In the genomic region with DNA sequence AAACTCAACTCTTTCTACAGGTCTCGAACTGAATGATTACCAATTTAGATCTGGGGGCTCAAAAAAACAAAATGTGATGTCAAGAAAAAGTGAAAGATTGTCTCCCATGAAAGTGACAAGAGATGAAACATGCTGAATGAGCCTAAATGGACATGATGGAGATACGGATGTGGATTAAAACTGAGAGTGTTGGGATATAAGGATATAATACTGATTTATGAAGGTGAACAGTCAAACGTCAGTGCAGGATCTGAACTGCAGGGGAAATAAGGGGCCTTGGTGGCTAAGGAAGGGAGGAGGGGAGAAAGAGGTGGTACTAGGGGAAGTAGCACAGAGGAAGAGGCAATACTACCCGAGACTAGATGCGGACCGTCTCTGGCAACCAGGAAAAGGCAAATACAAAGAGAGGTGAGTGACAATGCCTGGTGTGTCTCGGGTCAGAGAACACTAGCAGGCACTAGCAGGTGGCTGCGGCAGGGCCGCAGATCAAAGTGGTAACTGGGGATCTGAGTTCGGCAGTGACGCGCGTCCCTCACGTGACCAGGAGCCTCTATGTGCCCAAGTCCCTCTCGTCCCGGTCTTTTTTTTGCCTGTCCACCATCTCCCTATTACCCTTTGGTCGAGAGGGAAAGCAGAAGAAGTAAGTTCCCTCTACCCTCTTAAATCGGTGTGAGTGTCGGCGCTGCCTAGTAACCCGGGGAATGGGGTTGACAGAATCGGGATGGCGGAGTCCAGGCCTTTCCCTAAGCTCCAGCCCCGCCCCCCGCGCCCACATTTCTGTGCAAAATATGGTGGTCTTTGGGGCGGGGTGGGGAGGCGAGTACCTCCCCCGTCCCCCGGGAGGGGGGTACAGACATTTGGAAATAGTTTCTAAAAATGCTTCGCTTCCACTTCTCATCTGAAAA, we compare ENCODE assay signal across 8 cellular contexts. TPM values are rescaled to one million over a fixed set of nuclear protein-coding genes. Genes with fewer than 3 reads are reported as not detected.
A peak's percentile ranks its signal among the peaks of the same experiment; 100 is the strongest.
DNase-seq lines count a peak whose midpoint lies in the region; ATAC-seq, FAIRE-seq and TF ChIP-seq lines count a peak whose summit lies in the region.

A gene with protein sequence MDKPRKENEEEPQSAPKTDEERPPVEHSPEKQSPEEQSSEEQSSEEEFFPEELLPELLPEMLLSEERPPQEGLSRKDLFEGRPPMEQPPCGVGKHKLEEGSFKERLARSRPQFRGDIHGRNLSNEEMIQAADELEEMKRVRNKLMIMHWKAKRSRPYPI (plus strand): TSS at position 590 of the 905 bp plus-strand sequence. CDS start 942 bp downstream, outside the sequence.

- TF ChIP-seq POLR2A in K562 (conservative IDR thresholded peaks at IDR 0.05): no peak

- CTCF ChIA-PET in K562 (lab: Yijun Ruan, JAX; ENCODE audit: low intra/inter-chr PET ratio): interaction anchor here (0.6 kb wide), 1 partner anchor 72 kb away, joined by 7 read pairs; no protein-coding TSS in a partner anchor

- H3K4me3 ChIP-seq in DOHH2 (ENCODE audit: low read length): peak within 1 kb of the TSS; percentile 85
- H3K4me3 ChIP-seq in K562: peak within 1 kb of the TSS; percentile 45
- peak within 1 kb of the TSS; percentile 88; the same call in 1 of the 2 replicates for H3K4me3 ChIP-seq in iPS DF 6.9 (ENCODE audit: low read length)
- peak within 1 kb of the TSS; percentile 79 for H3K4me3 ChIP-seq in rectal smooth muscle tissue (ENCODE audit: low read length)

- H3K9me3 ChIP-seq in DOHH2 (ENCODE audit: control insufficient read depth, insufficient read depth, low read length): no peaks in the 10 kb centered on the region
- no peaks in the 10 kb centered on the region for H3K9me3 ChIP-seq in K562 (replicated peaks; ENCODE audit: control insufficient read depth, insufficient read depth, low read depth, low read length)
- no peaks in the 10 kb centered on the region for H3K9me3 ChIP-seq in iPS DF 6.9 (ENCODE audit: control insufficient read depth, insufficient read depth, low read length)

- DNase-seq in SHP77 (lab: John Stamatoyannopoulos, UW) (peak; percentile 29 to 66), K562 (ENCODE audit: extremely low read depth in 1 of 4, low spot score in 3 of 4) (peak; percentile 5 to 39 (median 8)), iPS DF 6.9 (ENCODE audit: low read depth, low spot score) (no peak), NCI-H774 (lab: John Stamatoyannopoulos, UW) (no peak)

- TF ChIP-seq EP300 in Ishikawa (IDR thresholded peaks at IDR 0.05; ENCODE audit: borderline replicate concordance) (no peak), K562 (IDR thresholded peaks at IDR 0.05; ENCODE audit: low read length) (no peak)

- no peaks in the 10 kb centered on the region for H3F3A ChIP-seq in DOHH2 (ENCODE audit: control insufficient read depth, insufficient read depth)

- no peak for FAIRE-seq in K562 (lab: Jason Lieb, UNC)

- ATAC-seq in GM21526 (IDR thresholded peaks at IDR 0.05; ENCODE audit: low FRiP score, unreplicated experiment) (peak; percentile 56), K562 (peak; percentile 54)

- intact Hi-C loops in K562 (cut with micrococcal nuclease): no loop called here

- H3K27ac ChIP-seq in DOHH2 (ENCODE audit: low read depth, low read length) (peak within 1 kb of the TSS; percentile 30), K562 (ENCODE audit: extremely low read depth, low read depth, low read length) (peak within 1 kb of the TSS; percentile 19; the same call in 2 of the 3 replicates), iPS DF 6.9 (ENCODE audit: low read length) (no peak within 1 kb of the TSS), rectal smooth muscle tissue (ENCODE audit: low read depth, low read length) (peak within 1 kb of the TSS; percentile 94)

- H3K9ac ChIP-seq in K562 (ENCODE audit: insufficient read depth in 1 of 2, low read depth in 2 of 2, low read length in 2 of 2) (peak within 1 kb of the TSS; percentile 39 to 70; a peak in 3 of 4 replicates), rectal smooth muscle tissue (ENCODE audit: low read length) (peak within 1 kb of the TSS; percentile 81)

- no peaks in the 10 kb centered on the region for H3K9me1 ChIP-seq in K562 (ENCODE audit: control insufficient read depth, insufficient read depth, low read length)

- no peak for TF ChIP-seq RAD21 in Ishikawa (IDR thresholded peaks at IDR 0.05; ENCODE audit: low read depth)
- TF ChIP-seq RAD21 in K562 (CRISPR knock-in tag; conservative IDR thresholded peaks at IDR 0.05 in 1 of 2, IDR thresholded peaks at IDR 0.05 in 1 of 2): no peak

- peak within 1 kb of the TSS; percentile 82 for H2AFZ ChIP-seq in K562 (ENCODE audit: low read depth, low read length)

- WGBS in K562 (ENCODE audit: insufficient coverage, low coverage, missing lambda C conversion rate): 4% methylated on average over 18 of the region's 31 CpGs
- no CpG with 5 or more reads among the region's 31 CpGs for WGBS in iPS DF 6.9 (ENCODE audit: insufficient coverage, insufficient read length)

- H4K20me1 ChIP-seq in DOHH2 (ENCODE audit: control insufficient read depth, insufficient read depth, low read depth, low read length) (no peaks in the 10 kb centered on the region), K562 (replicated peaks; ENCODE audit: control insufficient read depth, insufficient read depth, low read length) (no peaks in the 10 kb centered on the region)

- BruUV-seq in K562 (replicated peaks; lab: Mats Ljungman, UMichigan): TSS peak; percentile 82

- TF ChIP-seq CTCF in DOHH2 (IDR thresholded peaks at IDR 0.05; ENCODE audit: low read depth, low read length, poor library complexity, severe bottlenecking) (no peak), K562 (IDR thresholded peaks at IDR 0.05 in 2 of 3, conservative IDR thresholded peaks at IDR 0.05 in 1 of 3; ENCODE audit: insufficient read depth in 2 of 3, low read depth in 1 of 3, low read length in 3 of 3) (no peak)

- H3K27me3 ChIP-seq in DOHH2 (ENCODE audit: control insufficient read depth, low read length) (no peaks in the 10 kb centered on the region), K562 (ENCODE audit: control insufficient read depth in 2 of 2, insufficient read depth in 2 of 2, low read length in 2 of 2) (no peaks in the 10 kb centered on the region), iPS DF 6.9 (ENCODE audit: control insufficient read depth, insufficient read depth, low read length) (no peaks in the 10 kb centered on the region), rectal smooth muscle tissue (ENCODE audit: control insufficient read depth, insufficient read depth, low read length) (peaks cover 4% of the 10 kb centered on the region)

- POLR2A ChIA-PET in K562 (lab: Yijun Ruan, JAX): interaction anchor here (1.3 kb wide), 1 partner anchor 15 kb away, joined by 3 read pairs; no protein-coding TSS in a partner anchor

- no peaks in the 10 kb centered on the region for H3K79me2 ChIP-seq in DOHH2 (ENCODE audit: control insufficient read depth, low read length)
- no peaks in the 10 kb centered on the region for H3K79me2 ChIP-seq in K562 (ENCODE audit: control insufficient read depth, insufficient read depth, low read length)

- H3K4me2 ChIP-seq in DOHH2 (ENCODE audit: low read length) (peak within 1 kb of the TSS; percentile 83), K562 (ENCODE audit: insufficient read depth, low read length) (peak within 1 kb of the TSS; percentile 73)

- H3K4me1 ChIP-seq in DOHH2 (ENCODE audit: control insufficient read depth, low read length): peaks cover 11% of the 10 kb centered on the region
- H3K4me1 ChIP-seq in K562 (replicated peaks in 1 of 2; ENCODE audit: control insufficient read depth in 2 of 2, insufficient read depth in 2 of 2, low read length in 2 of 2): peaks cover 0 to 5% of the 10 kb centered on the region in 2 experiments; a peak in 3 of 5 replicates
- no peaks in the 10 kb centered on the region for H3K4me1 ChIP-seq in iPS DF 6.9 (ENCODE audit: control insufficient read depth, insufficient read depth, low read length)
- H3K4me1 ChIP-seq in rectal smooth muscle tissue (ENCODE audit: control insufficient read depth, insufficient read depth, low read length): peaks cover 4% of the 10 kb centered on the region

- in situ Hi-C loops in K562 (cut with MboI): no loop called here

- H3K36me3 ChIP-seq in DOHH2 (ENCODE audit: control insufficient read depth, low read length) (no peaks in the 10 kb centered on the region), K562 (ENCODE audit: control insufficient read depth, insufficient read depth, low read length) (no peaks in the 10 kb centered on the region), iPS DF 6.9 (ENCODE audit: control insufficient read depth, insufficient read depth, low read length) (no peaks in the 10 kb centered on the region), rectal smooth muscle tissue (ENCODE audit: control insufficient read depth, insufficient read depth, low read length) (no peaks in the 10 kb centered on the region)

- no peaks in the 10 kb centered on the region for H3K9me2 ChIP-seq in DOHH2 (replicated peaks; ENCODE audit: control insufficient read depth, low read length)

TF ChIP-seq in Ishikawa, 13 proteins besides CTCF, POLR2A, EP300 and RAD21 (continues in another document):
- no peak for TF ChIP-seq TCF12 (IDR thresholded peaks at IDR 0.05; ENCODE audit: low read depth)

TF ChIP-seq in K562, 482 proteins besides CTCF, POLR2A, EP300 and RAD21 (continues in another document):
- no peak for TF ChIP-seq ZNF778 (CRISPR knock-in tag; IDR thresholded peaks at IDR 0.05)
- TF ChIP-seq RAD51 (IDR thresholded peaks at IDR 0.05; ENCODE audit: borderline replicate concordance, low read depth): peak; percentile 81

RNA-seq across cellular contexts. Expression of the gene that starts here (rescaled TPM):
- 0.65 and 0.92 TPM in 2 replicates for total RNA-seq in K562 (2011; cell fraction: chromatin; rRNA removed; ENCODE audit: low replicate concordance)
- total RNA-seq in K562 (2011; cell fraction: nucleolus; rRNA removed): 0.79 TPM in 1 of 2 replicates, not detected in the other
- total RNA-seq in K562 (2011; cell fraction: nucleoplasm; rRNA removed): 0.99 and 1.0 TPM in 2 replicates
- total RNA-seq in K562 (2014; rRNA removed): 3.3 and 4.0 TPM in 2 replicates
- 2.8 and 3.1 TPM in 2 replicates for total RNA-seq in K562 (2014; rRNA removed; fragmentation: Illumina TruSeq; extraction: Trizol)
- total RNA-seq in K562 (2015; rRNA removed; fragmentation: Illumina TruSeq; extraction: Trizol): 2.9 and 4.0 TPM in 2 replicates
- 2.1 and 2.5 TPM in 2 replicates for total RNA-seq in K562 (2021)
- polyA plus RNA-seq in K562 (2011; rRNA removed): 1.8 and 2.8 TPM in 2 replicates
- 1.0 and 1.6 TPM in 2 replicates for polyA plus RNA-seq in K562 (2011; cell fraction: cytosol; rRNA removed)
- polyA plus RNA-seq in K562 (2011; cell fraction: nucleus; rRNA removed): 2.0 and 2.1 TPM in 2 replicates
- polyA plus RNA-seq in K562 (2012): 2.1 and 2.2 TPM in 2 replicates
- 3.4 and 4.1 TPM in 2 replicates for polyA plus RNA-seq in K562 (2014; fragmentation: Illumina TruSeq; extraction: Trizol)
- 1 to 10 TPM; 2.5 to 4.1 TPM for polyA plus RNA-seq in K562 (2014; fragmentation: Nextera tagmentation; extraction: Ambion mirVana)
- 3.8 and 5.3 TPM in 2 replicates for polyA plus RNA-seq in K562 (2014; rRNA removed)
- polyA minus RNA-seq in K562 (2011; rRNA and poly(A)+ RNA removed): 0.46 and 1.8 TPM in 2 replicates
- polyA minus RNA-seq in K562 (2011; cell fraction: cytosol; rRNA and poly(A)+ RNA removed): not detected in 2 replicates
- polyA minus RNA-seq in K562 (2011; cell fraction: nucleus; rRNA and poly(A)+ RNA removed): 0.54 and 0.89 TPM in 2 replicates

Comparison
In these comparisons a context has a peak if more than half of its experiments do, and no peak if none do; other contexts are left out.
1. DNase-seq: peak in SHP77 (2 of 2) and K562 (4 of 4); none in iPS DF 6.9 (single experiment) and NCI-H774 (single experiment).
2. Peak in every context shown above with its lines, with median percentiles within 50 percentile points of each other: H3K4me3 ChIP-seq.